ENCODE assay signal across 1 cellular context in the genomic region with DNA sequence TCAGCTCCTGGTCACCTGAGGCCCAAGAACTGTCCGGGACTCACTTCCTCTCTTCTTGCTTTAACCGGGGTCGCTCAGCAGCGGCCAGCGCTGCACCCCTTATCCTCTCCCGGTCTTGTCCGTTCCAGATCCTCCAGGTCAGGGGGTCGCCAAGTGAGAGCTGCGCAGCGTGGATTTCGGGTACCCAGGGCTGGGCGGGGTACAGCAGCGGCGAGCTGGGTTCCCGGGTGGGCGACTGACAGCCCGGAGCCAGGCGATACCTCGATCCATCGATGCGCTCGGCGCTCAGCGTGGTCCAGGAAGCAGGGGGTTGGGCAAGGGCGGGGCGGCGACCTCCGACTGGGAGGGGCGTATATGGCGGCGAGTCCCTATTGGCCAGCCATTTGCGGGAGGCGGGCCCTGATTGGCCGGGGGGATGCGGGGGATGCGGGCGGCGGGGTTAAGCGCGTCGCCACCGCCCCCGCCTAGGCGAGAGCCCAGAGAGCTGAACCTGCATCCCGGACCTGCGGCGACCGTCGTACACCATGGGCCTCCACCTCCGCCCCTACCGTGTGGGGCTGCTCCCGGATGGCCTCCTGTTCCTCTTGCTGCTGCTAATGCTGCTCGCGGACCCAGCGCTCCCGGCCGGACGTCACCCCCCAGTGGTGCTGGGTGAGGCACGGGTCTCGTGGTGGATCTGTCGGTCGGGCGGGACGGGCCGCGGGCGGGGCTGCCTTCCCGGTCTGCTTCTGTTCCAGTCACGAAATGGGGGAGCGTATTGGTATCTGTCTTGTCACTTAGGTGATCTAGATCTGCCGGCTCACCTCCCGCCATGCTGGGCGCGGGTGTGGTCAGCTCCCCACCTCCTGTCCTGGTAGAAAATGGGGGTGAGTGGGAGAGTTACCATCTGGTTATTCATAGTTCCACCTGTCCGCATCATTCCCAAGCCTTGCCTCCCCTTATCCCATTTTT.
TF ChIP-seq lines count a peak whose summit lies in the region.

A gene with protein sequence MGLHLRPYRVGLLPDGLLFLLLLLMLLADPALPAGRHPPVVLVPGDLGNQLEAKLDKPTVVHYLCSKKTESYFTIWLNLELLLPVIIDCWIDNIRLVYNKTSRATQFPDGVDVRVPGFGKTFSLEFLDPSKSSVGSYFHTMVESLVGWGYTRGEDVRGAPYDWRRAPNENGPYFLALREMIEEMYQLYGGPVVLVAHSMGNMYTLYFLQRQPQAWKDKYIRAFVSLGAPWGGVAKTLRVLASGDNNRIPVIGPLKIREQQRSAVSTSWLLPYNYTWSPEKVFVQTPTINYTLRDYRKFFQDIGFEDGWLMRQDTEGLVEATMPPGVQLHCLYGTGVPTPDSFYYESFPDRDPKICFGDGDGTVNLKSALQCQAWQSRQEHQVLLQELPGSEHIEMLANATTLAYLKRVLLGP (plus strand): TSS at position 471 of the 951 bp plus-strand sequence. CDS start 54 bp downstream, at position 525.

TF ChIP-seq in HepG2, 621 proteins besides CTCF, POLR2A, EP300 and RAD21 (continued from another document and continues in another):
- TF ChIP-seq, protein P1, sequence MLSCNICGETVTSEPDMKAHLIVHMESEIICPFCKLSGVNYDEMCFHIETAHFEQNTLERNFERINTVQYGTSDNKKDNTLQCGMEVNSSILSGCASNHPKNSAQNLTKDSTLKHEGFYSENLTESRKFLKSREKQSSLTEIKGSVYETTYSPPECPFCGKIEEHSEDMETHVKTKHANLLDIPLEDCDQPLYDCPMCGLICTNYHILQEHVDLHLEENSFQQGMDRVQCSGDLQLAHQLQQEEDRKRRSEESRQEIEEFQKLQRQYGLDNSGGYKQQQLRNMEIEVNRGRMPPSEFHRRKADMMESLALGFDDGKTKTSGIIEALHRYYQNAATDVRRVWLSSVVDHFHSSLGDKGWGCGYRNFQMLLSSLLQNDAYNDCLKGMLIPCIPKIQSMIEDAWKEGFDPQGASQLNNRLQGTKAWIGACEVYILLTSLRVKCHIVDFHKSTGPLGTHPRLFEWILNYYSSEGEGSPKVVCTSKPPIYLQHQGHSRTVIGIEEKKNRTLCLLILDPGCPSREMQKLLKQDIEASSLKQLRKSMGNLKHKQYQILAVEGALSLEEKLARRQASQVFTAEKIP (CRISPR knock-in tag; IDR thresholded peaks at IDR 0.05; ENCODE audit: borderline replicate concordance) = no peak
- no peak for TF ChIP-seq SETDB1 (CRISPR knock-in tag; IDR thresholded peaks at IDR 0.05; ENCODE audit: borderline replicate concordance)
- TF ChIP-seq ZNF251 (CRISPR knock-in tag; IDR thresholded peaks at IDR 0.05) = no peak
- TF ChIP-seq ZNF460 (CRISPR knock-in tag; IDR thresholded peaks at IDR 0.05; ENCODE audit: borderline replicate concordance) = no peak; the same call in 1 of the 2 replicates
- TF ChIP-seq TOPORS (CRISPR knock-in tag; IDR thresholded peaks at IDR 0.05) = peak; percentile 76; the same call in 1 of the 2 replicates
- no peak for TF ChIP-seq ZNF879 (CRISPR knock-in tag; IDR thresholded peaks at IDR 0.05)
- TF ChIP-seq, protein P2, sequence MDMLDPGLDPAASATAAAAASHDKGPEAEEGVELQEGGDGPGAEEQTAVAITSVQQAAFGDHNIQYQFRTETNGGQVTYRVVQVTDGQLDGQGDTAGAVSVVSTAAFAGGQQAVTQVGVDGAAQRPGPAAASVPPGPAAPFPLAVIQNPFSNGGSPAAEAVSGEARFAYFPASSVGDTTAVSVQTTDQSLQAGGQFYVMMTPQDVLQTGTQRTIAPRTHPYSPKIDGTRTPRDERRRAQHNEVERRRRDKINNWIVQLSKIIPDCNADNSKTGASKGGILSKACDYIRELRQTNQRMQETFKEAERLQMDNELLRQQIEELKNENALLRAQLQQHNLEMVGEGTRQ (IDR thresholded peaks at IDR 0.05; ENCODE audit: low read depth, low read length) = no peak
- TF ChIP-seq, protein P2 (CRISPR knock-in tag; IDR thresholded peaks at IDR 0.05; ENCODE audit: borderline replicate concordance) = peak; percentile 54; the same call in 1 of the 2 replicates
- peak; percentile 70 for TF ChIP-seq KAT8 (CRISPR knock-in tag; IDR thresholded peaks at IDR 0.05)
- TF ChIP-seq, protein P3, sequence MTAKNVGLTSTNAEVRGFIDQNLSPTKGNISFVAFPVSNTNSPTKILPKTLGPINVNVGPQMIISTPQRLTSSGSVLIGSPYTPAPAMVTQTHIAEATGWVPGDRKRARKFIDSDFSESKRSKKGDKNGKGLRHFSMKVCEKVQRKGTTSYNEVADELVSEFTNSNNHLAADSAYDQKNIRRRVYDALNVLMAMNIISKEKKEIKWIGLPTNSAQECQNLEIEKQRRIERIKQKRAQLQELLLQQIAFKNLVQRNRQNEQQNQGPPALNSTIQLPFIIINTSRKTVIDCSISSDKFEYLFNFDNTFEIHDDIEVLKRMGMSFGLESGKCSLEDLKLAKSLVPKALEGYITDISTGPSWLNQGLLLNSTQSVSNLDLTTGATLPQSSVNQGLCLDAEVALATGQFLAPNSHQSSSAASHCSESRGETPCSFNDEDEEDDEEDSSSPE (CRISPR knock-in tag; IDR thresholded peaks at IDR 0.05) = peak; percentile 81
- 0 out of 2 replicates have a peak, but pooled peaks have one; percentile 40 for TF ChIP-seq FOXK2 (IDR thresholded peaks at IDR 0.05)
- TF ChIP-seq ZNF335 (CRISPR knock-in tag; IDR thresholded peaks at IDR 0.05) = peak; percentile 73
- TF ChIP-seq, protein P4, sequence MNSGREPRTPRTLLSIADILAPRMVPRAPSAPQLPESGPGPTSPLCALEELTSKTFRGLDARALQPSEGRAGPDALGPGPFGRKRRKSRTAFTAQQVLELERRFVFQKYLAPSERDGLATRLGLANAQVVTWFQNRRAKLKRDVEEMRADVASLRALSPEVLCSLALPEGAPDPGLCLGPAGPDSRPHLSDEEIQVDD (CRISPR knock-in tag; IDR thresholded peaks at IDR 0.05; ENCODE audit: borderline replicate concordance) = peak; percentile 63; the same call in 1 of the 2 replicates
- TF ChIP-seq CCAR2 (optimal IDR thresholded peaks at IDR 0.05; ENCODE audit: low read depth, low read length) = no peak
- TF ChIP-seq, protein P5, sequence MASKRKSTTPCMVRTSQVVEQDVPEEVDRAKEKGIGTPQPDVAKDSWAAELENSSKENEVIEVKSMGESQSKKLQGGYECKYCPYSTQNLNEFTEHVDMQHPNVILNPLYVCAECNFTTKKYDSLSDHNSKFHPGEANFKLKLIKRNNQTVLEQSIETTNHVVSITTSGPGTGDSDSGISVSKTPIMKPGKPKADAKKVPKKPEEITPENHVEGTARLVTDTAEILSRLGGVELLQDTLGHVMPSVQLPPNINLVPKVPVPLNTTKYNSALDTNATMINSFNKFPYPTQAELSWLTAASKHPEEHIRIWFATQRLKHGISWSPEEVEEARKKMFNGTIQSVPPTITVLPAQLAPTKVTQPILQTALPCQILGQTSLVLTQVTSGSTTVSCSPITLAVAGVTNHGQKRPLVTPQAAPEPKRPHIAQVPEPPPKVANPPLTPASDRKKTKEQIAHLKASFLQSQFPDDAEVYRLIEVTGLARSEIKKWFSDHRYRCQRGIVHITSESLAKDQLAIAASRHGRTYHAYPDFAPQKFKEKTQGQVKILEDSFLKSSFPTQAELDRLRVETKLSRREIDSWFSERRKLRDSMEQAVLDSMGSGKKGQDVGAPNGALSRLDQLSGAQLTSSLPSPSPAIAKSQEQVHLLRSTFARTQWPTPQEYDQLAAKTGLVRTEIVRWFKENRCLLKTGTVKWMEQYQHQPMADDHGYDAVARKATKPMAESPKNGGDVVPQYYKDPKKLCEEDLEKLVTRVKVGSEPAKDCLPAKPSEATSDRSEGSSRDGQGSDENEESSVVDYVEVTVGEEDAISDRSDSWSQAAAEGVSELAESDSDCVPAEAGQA (IDR thresholded peaks at IDR 0.05; ENCODE audit: low read depth) = 0 out of 2 replicates have a peak, but pooled peaks have one; percentile 10
- TF ChIP-seq, protein P5 (CRISPR knock-in tag; IDR thresholded peaks at IDR 0.05; ENCODE audit: borderline replicate concordance) = no peak
- TF ChIP-seq, protein P6, sequence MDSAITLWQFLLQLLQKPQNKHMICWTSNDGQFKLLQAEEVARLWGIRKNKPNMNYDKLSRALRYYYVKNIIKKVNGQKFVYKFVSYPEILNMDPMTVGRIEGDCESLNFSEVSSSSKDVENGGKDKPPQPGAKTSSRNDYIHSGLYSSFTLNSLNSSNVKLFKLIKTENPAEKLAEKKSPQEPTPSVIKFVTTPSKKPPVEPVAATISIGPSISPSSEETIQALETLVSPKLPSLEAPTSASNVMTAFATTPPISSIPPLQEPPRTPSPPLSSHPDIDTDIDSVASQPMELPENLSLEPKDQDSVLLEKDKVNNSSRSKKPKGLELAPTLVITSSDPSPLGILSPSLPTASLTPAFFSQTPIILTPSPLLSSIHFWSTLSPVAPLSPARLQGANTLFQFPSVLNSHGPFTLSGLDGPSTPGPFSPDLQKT (CRISPR knock-in tag; IDR thresholded peaks at IDR 0.05; ENCODE audit: borderline replicate concordance) = no peak
- TF ChIP-seq ZNF709 (CRISPR knock-in tag; IDR thresholded peaks at IDR 0.05) = peak; percentile 68; the same call in 1 of the 2 replicates
- TF ChIP-seq ZFY (CRISPR knock-in tag; IDR thresholded peaks at IDR 0.05) = peak; percentile 80
- TF ChIP-seq ZNF563 (CRISPR knock-in tag; IDR thresholded peaks at IDR 0.05) = peak; percentile 59; the same call in 1 of the 2 replicates
- peak; percentile 74 for TF ChIP-seq TARDBP (CRISPR knock-in tag; IDR thresholded peaks at IDR 0.05)
- no peak for TF ChIP-seq ZNF431 (CRISPR knock-in tag; IDR thresholded peaks at IDR 0.05; ENCODE audit: borderline replicate concordance, low read depth)
- TF ChIP-seq, protein P7, sequence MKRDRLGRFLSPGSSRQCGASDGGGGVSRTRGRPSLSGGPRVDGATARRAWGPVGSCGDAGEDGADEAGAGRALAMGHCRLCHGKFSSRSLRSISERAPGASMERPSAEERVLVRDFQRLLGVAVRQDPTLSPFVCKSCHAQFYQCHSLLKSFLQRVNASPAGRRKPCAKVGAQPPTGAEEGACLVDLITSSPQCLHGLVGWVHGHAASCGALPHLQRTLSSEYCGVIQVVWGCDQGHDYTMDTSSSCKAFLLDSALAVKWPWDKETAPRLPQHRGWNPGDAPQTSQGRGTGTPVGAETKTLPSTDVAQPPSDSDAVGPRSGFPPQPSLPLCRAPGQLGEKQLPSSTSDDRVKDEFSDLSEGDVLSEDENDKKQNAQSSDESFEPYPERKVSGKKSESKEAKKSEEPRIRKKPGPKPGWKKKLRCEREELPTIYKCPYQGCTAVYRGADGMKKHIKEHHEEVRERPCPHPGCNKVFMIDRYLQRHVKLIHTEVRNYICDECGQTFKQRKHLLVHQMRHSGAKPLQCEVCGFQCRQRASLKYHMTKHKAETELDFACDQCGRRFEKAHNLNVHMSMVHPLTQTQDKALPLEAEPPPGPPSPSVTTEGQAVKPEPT (CRISPR knock-in tag; IDR thresholded peaks at IDR 0.05; ENCODE audit: low read depth) = no peak
- TF ChIP-seq RELA (CRISPR knock-in tag; IDR thresholded peaks at IDR 0.05) = no peak; the same call in 1 of the 2 replicates
- TF ChIP-seq ZNF180 (CRISPR knock-in tag; IDR thresholded peaks at IDR 0.05; ENCODE audit: borderline replicate concordance, low read depth) = no peak
- peak; percentile 22; the same call in 1 of the 2 replicates for TF ChIP-seq ZNF605 (CRISPR knock-in tag; IDR thresholded peaks at IDR 0.05)
